Comparison of ENCODE assay signal across 9 cellular contexts in genomic region chr6:21003780-21004541, GRCh38.
DNase-seq lines count a peak whose midpoint lies in the region; ATAC-seq and TF ChIP-seq lines count a peak whose summit lies in the region.
"Had no signal": no experiment of that assay in that cellular context is flagged by ENCODE, and none has a peak within 500 bp of the region (broad histone marks: within the 10 kb centered on the region; RNA-seq: fewer than 3 reads in every experiment).

No MANE protein-coding gene starts in this region.

- no peaks in the 10 kb centered on the region for H3K36me3 ChIP-seq in brain microvascular endothelial cell (replicated peaks)
- H3K36me3 ChIP-seq in effector memory CD4-positive, alpha-beta T cell (ENCODE audit: control insufficient read depth, insufficient read depth, low read length), result peaks cover 4% of the 10 kb centered on the region

- H3K4me1 ChIP-seq in effector memory CD4-positive, alpha-beta T cell (ENCODE audit: control insufficient read depth, insufficient read depth, low read length, poor library complexity, severe bottlenecking), result no peaks in the 10 kb centered on the region

- ATAC-seq in GM21447 (IDR thresholded peaks at IDR 0.05; ENCODE audit: unreplicated experiment) (peak; percentile 82), HG03565 (IDR thresholded peaks at IDR 0.05; ENCODE audit: unreplicated experiment) (peak; percentile 62)

- no peak overlapping the region for H3K4me3 ChIP-seq in brain microvascular endothelial cell (ENCODE audit: low read depth, low read length)
- H3K4me3 ChIP-seq in effector memory CD4-positive, alpha-beta T cell (ENCODE audit: insufficient read depth, low read depth, low read length, poor library complexity, severe bottlenecking), result no peak overlapping the region

- no peaks in the 10 kb centered on the region for H3K27me3 ChIP-seq in brain microvascular endothelial cell (replicated peaks)
- H3K27me3 ChIP-seq in effector memory CD4-positive, alpha-beta T cell (replicated peaks; ENCODE audit: control insufficient read depth, insufficient read depth, low read length, poor library complexity, severe bottlenecking), result no peaks in the 10 kb centered on the region

- H3K27ac ChIP-seq in brain microvascular endothelial cell, result peak overlapping the region; percentile 69
- H3K27ac ChIP-seq in effector memory CD4-positive, alpha-beta T cell (ENCODE audit: insufficient read depth, low read length, poor library complexity, severe bottlenecking), result no peak overlapping the region

- DNase-seq in DMS153 (lab: John Stamatoyannopoulos, UW), result peak; percentile 12
- peak; percentile 42 for DNase-seq in brain microvascular endothelial cell
- no peak for DNase-seq in amniotic stem cell (lab: John Stamatoyannopoulos, UW)
- no peak for DNase-seq in T-helper 9 cell
- DNase-seq in effector memory CD4-positive, alpha-beta T cell, result no peak
- no peak for DNase-seq in NCI-H1048 (lab: John Stamatoyannopoulos, UW)
- DNase-seq: activated naive CD8-positive, alpha-beta T cell treated with anti-CD3 and anti-CD28 coated beads, Interleukin-2, amount 10 ng/mL, durations not matched to agents 7 days and 5 days had no signal

- TF ChIP-seq CTCF in brain microvascular endothelial cell (IDR thresholded peaks at IDR 0.05; ENCODE audit: low read depth, low read length, missing control alignments), result no peak

- in situ Hi-C loops in brain microvascular endothelial cell (cut with HindIII; ENCODE audit: low pct_ligation_motif_present, low sequenced_read_pairs), result no loop called here

- H3K9me3 ChIP-seq in effector memory CD4-positive, alpha-beta T cell (ENCODE audit: control insufficient read depth, low read length), result no peaks in the 10 kb centered on the region

Comparison
In these comparisons a context has a peak if more than half of its experiments do, and no peak if none do; other contexts are left out.
1. DNase-seq: peak in DMS153 (single experiment) and brain microvascular endothelial cell (single experiment); none in amniotic stem cell (single experiment), T-helper 9 cell (single experiment), effector memory CD4-positive, alpha-beta T cell (0 of 3) and NCI-H1048 (single experiment).